8 cellular contexts compared by ENCODE assay signal in genomic region chr3:174439621-174440349, GRCh38.
DNase-seq lines count a peak whose midpoint lies in the region; ATAC-seq and TF ChIP-seq lines count a peak whose summit lies in the region.

No MANE protein-coding gene starts in this region.

- H3K36me3 Mint-ChIP-seq in chondrocyte (ENCODE audit: low read depth): no peaks in the 10 kb centered on the region

- whole genome bisulfite sequencing in liver: 22% methylated on average over 9 of the region's 9 CpGs
- WGBS in suprapubic skin: 7% methylated on average over 9 of the region's 9 CpGs

- H3K4me1 ChIP-seq in liver (ENCODE audit: control insufficient read depth in 4 of 4, insufficient read depth in 4 of 4, low read length in 3 of 4) (peaks cover 0 to 34% (median 28%) of the 10 kb centered on the region in 4 donors), suprapubic skin (peaks cover 30% of the 10 kb centered on the region)

- TF ChIP-seq EP300 in suprapubic skin (IDR thresholded peaks at IDR 0.05): no peak

- peak overlapping the region; percentile 84 for H3K4me3 Mint-ChIP-seq in chondrocyte (ENCODE audit: unreplicated experiment)

- H3K27ac ChIP-seq in liver (ENCODE audit: low read depth in 1 of 2, low read length in 2 of 2): peak overlapping the region; percentile 95
- peak overlapping the region; percentile 99 for H3K27ac ChIP-seq in suprapubic skin

- TF ChIP-seq RAD21 in liver (IDR thresholded peaks at IDR 0.05): no peak

- no peaks in the 10 kb centered on the region for H3K9me3 Mint-ChIP-seq in chondrocyte (ENCODE audit: low read depth)

- H3K4me1 Mint-ChIP-seq in chondrocyte (ENCODE audit: low read depth): peaks cover 24% of the 10 kb centered on the region

- no peaks in the 10 kb centered on the region for H3K27me3 ChIP-seq in liver (ENCODE audit: control insufficient read depth in 4 of 4, insufficient read depth in 4 of 4, low read length in 3 of 4)
- H3K27me3 ChIP-seq in suprapubic skin: no peaks in the 10 kb centered on the region

- peak overlapping the region in 1 of 2 donors; percentile 87 for H3K9ac ChIP-seq in liver (ENCODE audit: low read depth in 1 of 2, low read length in 2 of 2)

- H3K36me3 ChIP-seq in liver (ENCODE audit: control insufficient read depth in 4 of 4, insufficient read depth in 3 of 4, low read depth in 1 of 4, low read length in 3 of 4): no peaks in the 10 kb centered on the region
- H3K36me3 ChIP-seq in suprapubic skin: no peaks in the 10 kb centered on the region

- ATAC-seq in GM18909 (IDR thresholded peaks at IDR 0.05; ENCODE audit: poor library complexity, unreplicated experiment) (no peak), HG02981 (IDR thresholded peaks at IDR 0.05; ENCODE audit: unreplicated experiment) (no peak)

- H3K4me3 ChIP-seq in liver (ENCODE audit: low read depth in 1 of 3, low read length in 3 of 3): peak overlapping the region; percentile 82 to 95 (median 92)
- peak overlapping the region; percentile 86 for H3K4me3 ChIP-seq in suprapubic skin

- peaks cover 4% of the 10 kb centered on the region for H3K27me3 Mint-ChIP-seq in chondrocyte (ENCODE audit: low read depth)

- H3K27ac Mint-ChIP-seq in chondrocyte (ENCODE audit: unreplicated experiment): peak overlapping the region; percentile 94

- no peak for TF ChIP-seq CTCF in chondrocyte (IDR thresholded peaks at IDR 0.05)
- TF ChIP-seq CTCF in liver (IDR thresholded peaks at IDR 0.05; ENCODE audit: low read depth, low read length, missing input control): no peak
- no peak for TF ChIP-seq CTCF in suprapubic skin (IDR thresholded peaks at IDR 0.05)

- H3K9me3 ChIP-seq in liver (ENCODE audit: control insufficient read depth in 4 of 4, low read length in 3 of 4) (no peaks in the 10 kb centered on the region), suprapubic skin (no peaks in the 10 kb centered on the region)

- TF ChIP-seq POLR2A in suprapubic skin (IDR thresholded peaks at IDR 0.05): no peak

- DNase-seq in NCI-H146 treated with DMSO at 0.1 percent for 48 hours (lab: John Stamatoyannopoulos, UW; ENCODE audit: unreplicated experiment) (peak; percentile 71), NCI-H146 (lab: John Stamatoyannopoulos, UW) (no peak), NOMO-1 (lab: John Stamatoyannopoulos, UW; ENCODE audit: unreplicated experiment in 2 of 2) (peak; percentile 66 to 86), chondrocyte (ENCODE audit: low spot score) (no peak), suprapubic skin (ENCODE audit: low spot score in 2 of 2) (peak in 1 of 2 donors; percentile 64)

TF ChIP-seq in liver, 16 proteins besides CTCF, POLR2A, EP300 and RAD21:
- TF ChIP-seq EGR1 (IDR thresholded peaks at IDR 0.05; ENCODE audit: low read depth in 2 of 2): no peak
- no peak for TF ChIP-seq HNF4G (IDR thresholded peaks at IDR 0.05)
- no peak for TF ChIP-seq FOXA1 (IDR thresholded peaks at IDR 0.05)
- TF ChIP-seq RXRA (IDR thresholded peaks at IDR 0.05): no peak
- TF ChIP-seq, protein P1, sequence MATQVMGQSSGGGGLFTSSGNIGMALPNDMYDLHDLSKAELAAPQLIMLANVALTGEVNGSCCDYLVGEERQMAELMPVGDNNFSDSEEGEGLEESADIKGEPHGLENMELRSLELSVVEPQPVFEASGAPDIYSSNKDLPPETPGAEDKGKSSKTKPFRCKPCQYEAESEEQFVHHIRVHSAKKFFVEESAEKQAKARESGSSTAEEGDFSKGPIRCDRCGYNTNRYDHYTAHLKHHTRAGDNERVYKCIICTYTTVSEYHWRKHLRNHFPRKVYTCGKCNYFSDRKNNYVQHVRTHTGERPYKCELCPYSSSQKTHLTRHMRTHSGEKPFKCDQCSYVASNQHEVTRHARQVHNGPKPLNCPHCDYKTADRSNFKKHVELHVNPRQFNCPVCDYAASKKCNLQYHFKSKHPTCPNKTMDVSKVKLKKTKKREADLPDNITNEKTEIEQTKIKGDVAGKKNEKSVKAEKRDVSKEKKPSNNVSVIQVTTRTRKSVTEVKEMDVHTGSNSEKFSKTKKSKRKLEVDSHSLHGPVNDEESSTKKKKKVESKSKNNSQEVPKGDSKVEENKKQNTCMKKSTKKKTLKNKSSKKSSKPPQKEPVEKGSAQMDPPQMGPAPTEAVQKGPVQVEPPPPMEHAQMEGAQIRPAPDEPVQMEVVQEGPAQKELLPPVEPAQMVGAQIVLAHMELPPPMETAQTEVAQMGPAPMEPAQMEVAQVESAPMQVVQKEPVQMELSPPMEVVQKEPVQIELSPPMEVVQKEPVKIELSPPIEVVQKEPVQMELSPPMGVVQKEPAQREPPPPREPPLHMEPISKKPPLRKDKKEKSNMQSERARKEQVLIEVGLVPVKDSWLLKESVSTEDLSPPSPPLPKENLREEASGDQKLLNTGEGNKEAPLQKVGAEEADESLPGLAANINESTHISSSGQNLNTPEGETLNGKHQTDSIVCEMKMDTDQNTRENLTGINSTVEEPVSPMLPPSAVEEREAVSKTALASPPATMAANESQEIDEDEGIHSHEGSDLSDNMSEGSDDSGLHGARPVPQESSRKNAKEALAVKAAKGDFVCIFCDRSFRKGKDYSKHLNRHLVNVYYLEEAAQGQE (IDR thresholded peaks at IDR 0.05): no peak
- TF ChIP-seq YY1 (IDR thresholded peaks at IDR 0.05): no peak
- TF ChIP-seq FOXA2 (IDR thresholded peaks at IDR 0.05): no peak
- no peak for TF ChIP-seq SP1 (IDR thresholded peaks at IDR 0.05)

Comparison
In these comparisons a context has a peak if more than half of its experiments do, and no peak if none do; other contexts are left out.
1. DNase-seq: peak in NCI-H146 treated with DMSO at 0.1 percent for 48 hours (single experiment) and NOMO-1 (2 of 2); none in NCI-H146 (single experiment) and chondrocyte (single experiment).